ENCODE assay signal across 1 cellular context in the genomic region with DNA sequence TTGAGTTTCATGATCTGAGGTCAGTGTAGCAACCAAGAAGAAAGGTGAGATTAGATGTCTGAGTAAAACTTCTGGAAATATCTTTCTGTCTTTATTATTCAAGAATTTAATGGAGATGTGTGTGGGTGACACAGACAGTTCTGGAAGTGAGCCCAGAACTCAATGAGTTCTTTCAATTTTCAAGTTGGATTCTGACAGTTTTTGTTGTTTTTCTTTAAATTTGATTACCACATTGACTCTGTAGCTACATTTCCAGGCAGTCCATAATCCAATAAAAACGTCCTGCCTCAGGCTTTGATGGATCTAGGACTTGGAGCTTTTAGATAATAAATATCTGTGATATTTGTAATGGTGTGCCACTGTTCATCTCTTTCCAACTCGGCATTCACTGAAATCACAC.
TF ChIP-seq lines count a peak whose summit lies in the region.

No MANE protein-coding gene starts in this region.

TF ChIP-seq in SK-N-SH, 30 proteins besides CTCF, POLR2A, EP300 and RAD21 (continued from another document):
- TF ChIP-seq RXRA (IDR thresholded peaks at IDR 0.05; ENCODE audit: borderline replicate concordance, low read depth) (no peak), ELF1 (IDR thresholded peaks at IDR 0.05) (no peak), TCF12 (IDR thresholded peaks at IDR 0.05) (peak; percentile 19; the same call in 1 of the 2 replicates), FOXM1 (IDR thresholded peaks at IDR 0.05; ENCODE audit: low read depth) (no peak), RFX5 (IDR thresholded peaks at IDR 0.05; ENCODE audit: low read length) (no peak), GABPA (IDR thresholded peaks at IDR 0.05; ENCODE audit: low read depth) (no peak), YY1 (IDR thresholded peaks at IDR 0.05; ENCODE audit: low read depth) (no peak), TAF1 (IDR thresholded peaks at IDR 0.05; ENCODE audit: borderline replicate concordance, low read depth, low read length) (no peak), CHD2 (IDR thresholded peaks at IDR 0.05; ENCODE audit: low read length, partially characterized antibody) (peak; percentile 39), TEAD4 (IDR thresholded peaks at IDR 0.05; ENCODE audit: borderline replicate concordance, insufficient read depth) (no peak), EZH2phosphoT487 (IDR thresholded peaks at IDR 0.05; ENCODE audit: borderline replicate concordance, low read depth) (no peak), NFIC (IDR thresholded peaks at IDR 0.05; ENCODE audit: borderline replicate concordance) (0 out of 2 replicates have a peak, but pooled peaks have one; percentile 8), IRF3 (IDR thresholded peaks at IDR 0.05; ENCODE audit: low read depth, low read length) (no peak), NRF1 (IDR thresholded peaks at IDR 0.05; ENCODE audit: low read depth, low read length) (no peak), SIN3A (IDR thresholded peaks at IDR 0.05; ENCODE audit: borderline replicate concordance, low read depth, low read length) (no peak), FOSL2 (IDR thresholded peaks at IDR 0.05; ENCODE audit: borderline replicate concordance, low read depth) (no peak), MAX (IDR thresholded peaks at IDR 0.05; ENCODE audit: low read depth) (no peak), MXI1 (IDR thresholded peaks at IDR 0.05; ENCODE audit: low read depth, low read length) (no peak), ZBTB33 (IDR thresholded peaks at IDR 0.05; ENCODE audit: borderline replicate concordance, low read depth) (no peak), FOXJ3 (CRISPR knock-in tag; IDR thresholded peaks at IDR 0.05) (no peak), PBX3 (IDR thresholded peaks at IDR 0.05) (peak; percentile 68)
